ENCODE assay signal across 1 cellular context in genomic region chrX:135295944-135296305, GRCh38.
TF ChIP-seq lines count a peak whose summit lies in the region.

No MANE protein-coding gene starts in this region.

TF ChIP-seq in GM23338, 12 proteins besides CTCF, POLR2A, EP300 and RAD21 (continued from another document):
- TF ChIP-seq ZNF462 (CRISPR knock-in tag; IDR thresholded peaks at IDR 0.05) = no peak
- no peak for TF ChIP-seq ETS1 (IDR thresholded peaks at IDR 0.05)
- TF ChIP-seq POLR2AphosphoS5 (IDR thresholded peaks at IDR 0.05; ENCODE audit: low read depth) = no peak
